In the genomic region with DNA sequence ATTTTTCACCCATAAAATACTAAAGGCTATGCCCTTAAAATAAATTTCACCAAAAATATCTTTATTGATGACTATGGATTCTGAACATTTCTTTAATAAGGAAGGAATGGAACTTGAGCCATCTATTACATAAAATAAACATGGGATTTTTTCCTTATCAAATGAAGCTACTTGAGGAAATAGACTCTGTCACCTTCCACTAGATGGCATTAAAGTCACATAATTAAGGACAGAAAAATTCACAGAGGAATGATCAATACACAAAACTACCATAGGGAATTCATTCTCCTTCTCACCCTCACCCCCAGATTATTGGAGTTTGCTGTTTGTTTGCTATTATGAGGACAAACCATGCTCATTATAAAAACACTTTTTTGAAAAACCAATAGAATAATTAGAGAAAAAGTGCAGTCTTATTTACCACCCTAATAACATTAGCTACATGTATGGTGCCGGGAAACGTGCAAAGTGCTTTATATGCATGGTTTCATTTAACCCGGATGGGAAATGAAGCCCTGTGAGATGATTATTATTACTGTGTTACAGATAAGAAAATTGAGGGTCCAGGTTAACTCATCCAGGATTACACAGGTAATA, we compare ENCODE assay signal across 8 cellular contexts. TPM values are rescaled to one million over a fixed set of nuclear protein-coding genes. Genes with fewer than 3 reads are reported as not detected.
A peak's percentile ranks its signal among the peaks of the same experiment; 100 is the strongest.
DNase-seq lines count a peak whose midpoint lies in the region; ATAC-seq and TF ChIP-seq lines count a peak whose summit lies in the region.

No MANE protein-coding gene starts in this region.

- peaks cover 0 to 5% of the 10 kb centered on the region in 2 experiments for H3K27me3 ChIP-seq in mesenchymal stem cell (ENCODE audit: control insufficient read depth in 1 of 2, insufficient read depth in 1 of 2, low read length in 2 of 2)

- ATAC-seq in GM18873 (IDR thresholded peaks at IDR 0.05; ENCODE audit: low FRiP score, unreplicated experiment), result no peak

- H3K23ac ChIP-seq in mesenchymal stem cell (ENCODE audit: low read length in 2 of 2), result no peak overlapping the region

- no peak overlapping the region for H3K27ac ChIP-seq in mesenchymal stem cell (ENCODE audit: low read length, poor library complexity, severe bottlenecking)

- H3K9me3 ChIP-seq in mesenchymal stem cell (ENCODE audit: control insufficient read depth, low read length), result no peaks in the 10 kb centered on the region

- H3K4ac ChIP-seq in mesenchymal stem cell (ENCODE audit: low read depth in 1 of 2, low read length in 2 of 2), result no peak overlapping the region

- H3K18ac ChIP-seq in mesenchymal stem cell (ENCODE audit: low read depth in 1 of 2, low read length in 2 of 2), result no peak overlapping the region

- H2BK12ac ChIP-seq in mesenchymal stem cell (ENCODE audit: low read length in 2 of 2), result no peak overlapping the region

- no peak overlapping the region for H3K14ac ChIP-seq in mesenchymal stem cell (ENCODE audit: low read length in 2 of 2)

- no peak overlapping the region for H3K9ac ChIP-seq in mesenchymal stem cell (ENCODE audit: low read length)

- no peaks in the 10 kb centered on the region for H3K4me1 ChIP-seq in mesenchymal stem cell (ENCODE audit: control insufficient read depth, insufficient read depth, low read depth, low read length)

- H2AFZ ChIP-seq in mesenchymal stem cell (ENCODE audit: low read depth, low read length), result no peak overlapping the region

- TF ChIP-seq CTCF in astrocyte of the spinal cord (IDR thresholded peaks at IDR 0.05; ENCODE audit: low read depth, low read length), result peak; percentile 4

- no peak overlapping the region for H3K4me2 ChIP-seq in mesenchymal stem cell (ENCODE audit: low read length, poor library complexity, severe bottlenecking)

- in situ Hi-C loops in astrocyte of the spinal cord (cut with HindIII; ENCODE audit: low sequenced_read_pairs), result no loop called here

- no peak overlapping the region for H3K4me3 ChIP-seq in astrocyte of the spinal cord (ENCODE audit: low read depth, low read length)
- H3K4me3 ChIP-seq in mesenchymal stem cell (ENCODE audit: insufficient read depth in 1 of 2, low read depth in 1 of 2, low read length in 2 of 2), result no peak overlapping the region

- H3K36me3 ChIP-seq in mesenchymal stem cell (ENCODE audit: control insufficient read depth in 1 of 2, insufficient read depth in 2 of 2, low read depth in 1 of 2, low read length in 2 of 2), result no peaks in the 10 kb centered on the region

- no peak overlapping the region for H2BK15ac ChIP-seq in mesenchymal stem cell (ENCODE audit: low read depth, poor library complexity, severe bottlenecking)

- H3K79me1 ChIP-seq in mesenchymal stem cell (replicated peaks; ENCODE audit: low read length, poor library complexity, severe bottlenecking), result no peaks in the 10 kb centered on the region

- no peak overlapping the region for H2BK120ac ChIP-seq in mesenchymal stem cell (ENCODE audit: low read depth, low read length)

- 93% methylated on average over 2 of the region's 3 CpGs for WGBS in mesenchymal stem cell

- no peak overlapping the region for H4K8ac ChIP-seq in mesenchymal stem cell (ENCODE audit: low read length)

- no peak overlapping the region for H4K91ac ChIP-seq in mesenchymal stem cell (ENCODE audit: low read length)

- no peak overlapping the region for H2BK5ac ChIP-seq in mesenchymal stem cell (ENCODE audit: low read depth, low read length, poor library complexity, severe bottlenecking)

- H2AK5ac ChIP-seq in mesenchymal stem cell (ENCODE audit: low read length, severe bottlenecking), result no peak overlapping the region

- peak; percentile 9 for DNase-seq in COLO829 (ENCODE audit: low spot score)
- DNase-seq in HT-29 (ENCODE audit: low spot score), result peak; percentile 50
- DNase-seq in astrocyte of the spinal cord (ENCODE audit: low read depth, low spot score), result peak; percentile 8
- peak; percentile 29 for DNase-seq in mesenchymal stem cell
- no peak for DNase-seq in NK-92 treated with Interleukin-12 subunit alpha and Interleukin-12 subunit beta, amount 100 ng/mL, for 24 hours (lab: John Stamatoyannopoulos, UW)
- DNase-seq in activated CD4-positive, alpha-beta T cell treated with anti-CD3 and anti-CD28 coated beads for 4 hours, result no peak
- DNase-seq in activated CD4-positive, CD25-positive, alpha-beta regulatory T cell treated with anti-CD3 and anti-CD28 coated beads, Interleukin-2, amount 50 U/mL, for 72 hours, result no peak

RNA-seq across cellular contexts. Expression of a gene that starts 21.1 kb away (rescaled TPM):
- total RNA-seq in HT-29 (2014; rRNA removed; shearing (Covaris generic)), result not detected in 2 replicates
- polyA plus RNA-seq in mesenchymal stem cell (2013, experiment 1 of 2), result not detected
- not detected for polyA plus RNA-seq in mesenchymal stem cell (2013, experiment 2 of 2)

Comparison
In these comparisons a context has a peak if more than half of its experiments do, and no peak if none do; other contexts are left out.
1. DNase-seq: peak in COLO829 (single experiment), HT-29 (single experiment), astrocyte of the spinal cord (single experiment) and mesenchymal stem cell (single experiment); none in NK-92 treated with Interleukin-12 subunit alpha and Interleukin-12 subunit beta, amount 100 ng/mL, for 24 hours (single experiment), activated CD4-positive, alpha-beta T cell treated with anti-CD3 and anti-CD28 coated beads for 4 hours (0 of 2) and activated CD4-positive, CD25-positive, alpha-beta regulatory T cell treated with anti-CD3 and anti-CD28 coated beads, Interleukin-2, amount 50 U/mL, for 72 hours (single experiment).